31 cellular contexts compared by ENCODE assay signal in the genomic region with DNA sequence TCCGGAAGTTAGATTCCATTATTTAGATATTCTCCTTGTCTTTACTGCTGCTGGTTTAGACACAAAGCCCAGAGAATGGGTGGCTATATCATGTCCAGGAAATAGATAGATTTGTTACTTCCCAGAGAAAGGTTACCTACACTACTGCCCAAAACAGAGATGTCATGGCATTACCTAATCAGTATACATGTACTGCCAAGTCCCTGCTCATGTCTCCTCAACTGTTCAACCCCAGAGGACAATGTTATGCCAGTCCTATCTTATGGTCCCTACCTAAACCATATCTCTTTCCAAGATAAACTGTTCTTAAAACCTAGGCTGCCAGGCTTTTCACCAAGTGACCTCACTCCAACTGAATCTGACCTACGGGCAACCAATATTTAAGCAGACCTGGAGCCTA.
DNase-seq lines count a peak whose midpoint lies in the region; ATAC-seq, FAIRE-seq and TF ChIP-seq lines count a peak whose summit lies in the region.
"Had no signal": no experiment of that assay in that cellular context is flagged by ENCODE, and none has a peak within 500 bp of the region (broad histone marks: within the 10 kb centered on the region; RNA-seq: fewer than 3 reads in every experiment).

No MANE protein-coding gene starts in this region.

- BruUV-seq in HepG2 (replicated peaks; lab: Mats Ljungman, UMichigan), result no TSS peak

- CTCF ChIA-PET in HepG2 (lab: Yijun Ruan, JAX; ENCODE audit: low intra/inter-chr PET ratio, low total read pairs), result no interaction called here

- POLR2A ChIA-PET in HepG2 (lab: Yijun Ruan, JAX), result no interaction called here

- H3K4me3 ChIP-seq in right lobe of liver (no peak overlapping the region), HepG2 (replicated peaks in 1 of 3; ENCODE audit: insufficient read depth in 1 of 3, low read depth in 2 of 3, low read length in 3 of 3) (no peak overlapping the region)
- H3K4me3 ChIP-seq: A549; BLaER1; BLaER1 treated with 17β-estradiol and CSF1 and Interleukin-3, amounts not matched to agents 10 nM and 100 nM had no signal

- no peaks in the 10 kb centered on the region for H3K79me2 ChIP-seq in HepG2 (ENCODE audit: insufficient read depth, low read length)

- H3K27me3 ChIP-seq in right lobe of liver (no peaks in the 10 kb centered on the region), HepG2 (ENCODE audit: control insufficient read depth in 1 of 2, insufficient read depth in 2 of 2, low read length in 2 of 2) (no peaks in the 10 kb centered on the region)
- H3K27me3 ChIP-seq: BE2C, BLaER1 had no signal

- no peak for DNase-seq in right lobe of liver
- no peak for DNase-seq in HepG2 (ENCODE audit: low spot score)
- DNase-seq in left lobe of liver (ENCODE audit: low spot score), result no peak
- DNase-seq in NOMO-1 treated with dmso at 0.1 percent for 144 hours (lab: John Stamatoyannopoulos, UW; ENCODE audit: unreplicated experiment), result no peak
- DNase-seq: 8988T; ACHN; AML-193; BE2C; C1 segment of cervical spinal cord; Caco-2; Calu3; CD4-positive, alpha-beta memory T cell; CD4-positive, alpha-beta T cell; CD4-positive, CD25-positive, alpha-beta regulatory T cell; CD8-positive, alpha-beta memory T cell; CD8-positive, alpha-beta T cell; COR-L47; DMS 273 treated with DMSO at 0.1 percent for 48 hours; DMS153; DMS53; DMS79; DMS79 treated with DMSO at 0.1 percent for 48 hours; DND-41; EL had no signal

- TF ChIP-seq CTCF in right lobe of liver (IDR thresholded peaks at IDR 0.05) (no peak), HepG2 (CRISPR knock-in tag; IDR thresholded peaks at IDR 0.05) (no peak)

- intact Hi-C loops in right lobe of liver (cut with DNase I) (no loop called here), HepG2 (cut with micrococcal nuclease; ENCODE audit: unreplicated experiment) (no loop called here)

- WGBS in right lobe of liver (ENCODE audit: insufficient coverage, low coverage, low lambda C conversion rate, missing lambda C conversion rate), result 63% methylated on average over 2 of the region's 2 CpGs
- 56% methylated on average over 2 of the region's 2 CpGs for WGBS in HepG2 (ENCODE audit: low lambda C conversion rate)

- ATAC-seq in right lobe of liver (peak in 3 of 4 donors; percentile 55 to 71 (median 56)), HepG2 (no peak), left lobe of liver (peak; percentile 71)
- ATAC-seq: A549; CD8-positive, alpha-beta T cell had no signal

- no peak overlapping the region for H2AFZ ChIP-seq in HepG2 (ENCODE audit: low read length)

- TF ChIP-seq POLR2A in right lobe of liver (IDR thresholded peaks at IDR 0.05) (no peak), HepG2 (IDR thresholded peaks at IDR 0.05; ENCODE audit: insufficient read depth in 1 of 2, low read depth in 2 of 2, low read length in 2 of 2) (no peak)

- H3K9ac ChIP-seq in HepG2 (ENCODE audit: insufficient read depth, low read depth, low read length), result no peak overlapping the region
- H3K9ac ChIP-seq: BLaER1; BLaER1 treated with 17β-estradiol and CSF1 and Interleukin-3, amounts not matched to agents 10 nM and 100 nM had no signal

- TF ChIP-seq RAD21 in HepG2 (CRISPR knock-in tag; IDR thresholded peaks at IDR 0.05), result no peak

- H3K27ac ChIP-seq in right lobe of liver, result no peak overlapping the region
- no peak overlapping the region for H3K27ac ChIP-seq in HepG2 (ENCODE audit: extremely low read length, insufficient read depth, low read length)
- H3K27ac ChIP-seq: 22Rv1; A549; BLaER1; BLaER1 treated with 17β-estradiol and CSF1 and Interleukin-3, amounts not matched to agents 10 nM and 100 nM; C4-2B had no signal

- no peak for FAIRE-seq in HepG2 (lab: Jason Lieb, UNC)
- FAIRE-seq: A204.1, D721Med had no signal

- H3K36me3 ChIP-seq in right lobe of liver (no peaks in the 10 kb centered on the region), HepG2 (replicated peaks in 1 of 2; ENCODE audit: control insufficient read depth in 1 of 2, insufficient read depth in 2 of 2, low read length in 2 of 2) (no peaks in the 10 kb centered on the region)
- H3K36me3 ChIP-seq: BE2C; BLaER1; BLaER1 treated with 17β-estradiol and CSF1 and Interleukin-3, amounts not matched to agents 10 nM and 100 nM had no signal

- in situ Hi-C loops in HepG2 (cut with HindIII; ENCODE audit: extremely low pct_ligation_motif_present, low pct_unique_long_range_greater_than_20kb), result no loop called here

- TF ChIP-seq EP300 in HepG2 (IDR thresholded peaks at IDR 0.05; ENCODE audit: low read depth in 2 of 2, low read length in 2 of 2) (no peak), HepG2 (CRISPR knock-in tag; IDR thresholded peaks at IDR 0.05; ENCODE audit: borderline replicate concordance) (no peak)

- no peak overlapping the region for H3K4me2 ChIP-seq in HepG2 (ENCODE audit: low read depth, low read length)
- H3K4me2 ChIP-seq: A549; BLaER1; BLaER1 treated with 17β-estradiol and CSF1 and Interleukin-3, amounts not matched to agents 10 nM and 100 nM had no signal

- no peaks in the 10 kb centered on the region for H4K20me1 ChIP-seq in HepG2 (ENCODE audit: insufficient read depth, low read length)
- H4K20me1 ChIP-seq: BLaER1; BLaER1 treated with 17β-estradiol and CSF1 and Interleukin-3, amounts not matched to agents 10 nM and 100 nM had no signal

- H3K4me1 ChIP-seq in right lobe of liver (peaks cover 0 to 6% (median 0%) of the 10 kb centered on the region in 4 donors), HepG2 (ENCODE audit: insufficient read depth, low read length) (no peaks in the 10 kb centered on the region)
- H3K4me1 ChIP-seq: A549; BE2C; BLaER1; BLaER1 treated with 17β-estradiol and CSF1 and Interleukin-3, amounts not matched to agents 10 nM and 100 nM; Caco-2 had no signal

- H3K9me3 ChIP-seq in right lobe of liver, result no peaks in the 10 kb centered on the region
- peaks cover 68% of the 10 kb centered on the region for H3K9me3 ChIP-seq in HepG2 (ENCODE audit: low read length)
- H3K9me3 ChIP-seq: A549; BE2C; BLaER1; BLaER1 treated with 17β-estradiol and CSF1 and Interleukin-3, amounts not matched to agents 10 nM and 100 nM; Caco-2 had no signal

TF ChIP-seq in HepG2, 621 proteins besides CTCF, POLR2A, EP300 and RAD21:
- TF ChIP-seq, protein P1, sequence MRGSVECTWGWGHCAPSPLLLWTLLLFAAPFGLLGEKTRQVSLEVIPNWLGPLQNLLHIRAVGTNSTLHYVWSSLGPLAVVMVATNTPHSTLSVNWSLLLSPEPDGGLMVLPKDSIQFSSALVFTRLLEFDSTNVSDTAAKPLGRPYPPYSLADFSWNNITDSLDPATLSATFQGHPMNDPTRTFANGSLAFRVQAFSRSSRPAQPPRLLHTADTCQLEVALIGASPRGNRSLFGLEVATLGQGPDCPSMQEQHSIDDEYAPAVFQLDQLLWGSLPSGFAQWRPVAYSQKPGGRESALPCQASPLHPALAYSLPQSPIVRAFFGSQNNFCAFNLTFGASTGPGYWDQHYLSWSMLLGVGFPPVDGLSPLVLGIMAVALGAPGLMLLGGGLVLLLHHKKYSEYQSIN (CRISPR knock-in tag; IDR thresholded peaks at IDR 0.05; ENCODE audit: borderline replicate concordance), result no peak
- TF ChIP-seq ZNF343 (CRISPR knock-in tag; IDR thresholded peaks at IDR 0.05) (no peak), HNF4G (IDR thresholded peaks at IDR 0.05; ENCODE audit: borderline replicate concordance, low read depth, low read length) (no peak), HNF4G (CRISPR knock-in tag; IDR thresholded peaks at IDR 0.05; ENCODE audit: borderline replicate concordance, low read depth) (no peak), NCOA2 (CRISPR knock-in tag; IDR thresholded peaks at IDR 0.05) (no peak), MTA1 (CRISPR knock-in tag; IDR thresholded peaks at IDR 0.05; ENCODE audit: borderline replicate concordance) (no peak), GATAD1 (CRISPR knock-in tag; IDR thresholded peaks at IDR 0.05) (no peak), ZFX (CRISPR knock-in tag; IDR thresholded peaks at IDR 0.05; ENCODE audit: low read depth) (no peak), ZKSCAN5 (CRISPR knock-in tag; IDR thresholded peaks at IDR 0.05) (no peak), ISL2 (CRISPR knock-in tag; IDR thresholded peaks at IDR 0.05) (no peak), SNRNP70 (IDR thresholded peaks at IDR 0.05; ENCODE audit: low read depth, low read length) (no peak), TAF15 (IDR thresholded peaks at IDR 0.05; ENCODE audit: low read depth, low read length, poor library complexity, severe bottlenecking) (no peak), SUZ12 (IDR thresholded peaks at IDR 0.05; ENCODE audit: low read depth, low read length) (no peak), IKZF1 (IDR thresholded peaks at IDR 0.05) (no peak)
- TF ChIP-seq, protein P2, sequence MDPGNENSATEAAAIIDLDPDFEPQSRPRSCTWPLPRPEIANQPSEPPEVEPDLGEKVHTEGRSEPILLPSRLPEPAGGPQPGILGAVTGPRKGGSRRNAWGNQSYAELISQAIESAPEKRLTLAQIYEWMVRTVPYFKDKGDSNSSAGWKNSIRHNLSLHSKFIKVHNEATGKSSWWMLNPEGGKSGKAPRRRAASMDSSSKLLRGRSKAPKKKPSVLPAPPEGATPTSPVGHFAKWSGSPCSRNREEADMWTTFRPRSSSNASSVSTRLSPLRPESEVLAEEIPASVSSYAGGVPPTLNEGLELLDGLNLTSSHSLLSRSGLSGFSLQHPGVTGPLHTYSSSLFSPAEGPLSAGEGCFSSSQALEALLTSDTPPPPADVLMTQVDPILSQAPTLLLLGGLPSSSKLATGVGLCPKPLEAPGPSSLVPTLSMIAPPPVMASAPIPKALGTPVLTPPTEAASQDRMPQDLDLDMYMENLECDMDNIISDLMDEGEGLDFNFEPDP (CRISPR knock-in tag; conservative IDR thresholded peaks at IDR 0.05), result no peak
- TF ChIP-seq, protein P3, sequence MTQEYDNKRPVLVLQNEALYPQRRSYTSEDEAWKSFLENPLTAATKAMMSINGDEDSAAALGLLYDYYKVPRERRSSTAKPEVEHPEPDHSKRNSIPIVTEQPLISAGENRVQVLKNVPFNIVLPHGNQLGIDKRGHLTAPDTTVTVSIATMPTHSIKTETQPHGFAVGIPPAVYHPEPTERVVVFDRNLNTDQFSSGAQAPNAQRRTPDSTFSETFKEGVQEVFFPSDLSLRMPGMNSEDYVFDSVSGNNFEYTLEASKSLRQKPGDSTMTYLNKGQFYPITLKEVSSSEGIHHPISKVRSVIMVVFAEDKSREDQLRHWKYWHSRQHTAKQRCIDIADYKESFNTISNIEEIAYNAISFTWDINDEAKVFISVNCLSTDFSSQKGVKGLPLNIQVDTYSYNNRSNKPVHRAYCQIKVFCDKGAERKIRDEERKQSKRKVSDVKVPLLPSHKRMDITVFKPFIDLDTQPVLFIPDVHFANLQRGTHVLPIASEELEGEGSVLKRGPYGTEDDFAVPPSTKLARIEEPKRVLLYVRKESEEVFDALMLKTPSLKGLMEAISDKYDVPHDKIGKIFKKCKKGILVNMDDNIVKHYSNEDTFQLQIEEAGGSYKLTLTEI (CRISPR knock-in tag; conservative IDR thresholded peaks at IDR 0.05), result no peak
